14 cellular contexts compared by ENCODE assay signal in the genomic region with DNA sequence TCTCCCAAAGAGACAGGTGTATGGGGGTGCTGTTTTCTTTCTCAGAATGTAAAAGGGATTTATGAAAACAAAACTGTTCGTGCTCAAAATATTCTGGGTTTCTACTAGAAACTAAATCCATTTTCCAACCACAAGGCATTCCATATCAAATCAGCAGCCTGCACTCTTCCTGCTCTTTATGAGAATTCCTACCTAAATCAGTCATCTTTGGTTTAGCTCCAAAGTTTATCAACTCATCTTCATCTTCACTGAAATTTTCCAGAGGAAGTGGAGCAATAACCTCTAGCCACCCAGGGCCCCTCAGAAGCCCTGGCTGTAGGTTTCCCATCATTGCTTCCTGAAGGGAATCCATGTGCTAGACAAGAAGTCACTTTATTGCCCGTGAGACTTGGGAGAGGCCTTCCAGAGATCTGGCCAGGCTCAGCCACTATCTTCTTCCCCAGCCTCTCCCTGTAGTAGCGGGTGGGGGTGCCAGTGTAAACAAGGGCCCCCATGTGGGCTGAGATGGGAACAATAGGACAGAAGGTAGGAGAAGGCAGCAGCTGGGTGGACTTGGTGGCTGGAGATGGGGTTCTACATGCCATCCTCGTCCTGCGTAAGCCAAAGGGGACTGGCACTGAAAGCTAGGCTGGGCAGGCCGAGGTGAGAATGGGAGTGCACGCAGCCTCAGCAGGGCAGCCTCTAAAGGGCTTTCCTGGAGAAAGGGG. TPM values are rescaled to one million over a fixed set of nuclear protein-coding genes. Genes with fewer than 3 reads are reported as not detected.
DNase-seq lines count a peak whose midpoint lies in the region; ATAC-seq and TF ChIP-seq lines count a peak whose summit lies in the region.
"Had no signal": no experiment of that assay in that cellular context is flagged by ENCODE, and none has a peak within 500 bp of the region (broad histone marks: within the 10 kb centered on the region; RNA-seq: fewer than 3 reads in every experiment).

No MANE protein-coding gene starts in this region.

- H3K9me3 Mint-ChIP-seq in HFFc6, result no peaks in the 10 kb centered on the region
- no peaks in the 10 kb centered on the region for H3K9me3 Mint-ChIP-seq in osteocyte (ENCODE audit: unreplicated experiment)

- H3K4me3 Mint-ChIP-seq in HFFc6 (peak overlapping the region; percentile 53), osteocyte (ENCODE audit: unreplicated experiment) (no peak overlapping the region)

- no peaks in the 10 kb centered on the region; the same call in 1 of the 2 replicates for H3K36me3 ChIP-seq in BJ (ENCODE audit: control insufficient read depth, insufficient read depth, low read length)

- CTCF ChIA-PET in BJ (lab: Yijun Ruan, JAX), result interaction anchor here (1.0 to 1.9 kb wide), 5 partner anchors 8 to 323 kb away, joined by 3 to 11 read pairs (median 5); no protein-coding TSS in a partner anchor

- H3K27me3 ChIP-seq in BJ (ENCODE audit: control insufficient read depth, insufficient read depth, low read length), result no peaks in the 10 kb centered on the region
- H3K27me3 ChIP-seq: gastroesophageal sphincter had no signal

- no peak for TF ChIP-seq CTCF in BJ (IDR thresholded peaks at IDR 0.05; ENCODE audit: insufficient read depth, low read depth, low read length)
- no peak for TF ChIP-seq CTCF in HFFc6 (IDR thresholded peaks at IDR 0.05)
- TF ChIP-seq CTCF in osteocyte (IDR thresholded peaks at IDR 0.05), result no peak

- no peaks in the 10 kb centered on the region for H3K36me3 Mint-ChIP-seq in HFFc6 (ENCODE audit: low read depth)
- peaks cover 19% of the 10 kb centered on the region for H3K36me3 Mint-ChIP-seq in osteocyte (ENCODE audit: unreplicated experiment)

- peak; percentile 84 for DNase-seq in BJ (ENCODE audit: low read depth)
- DNase-seq in HFFc6, result peak; percentile 84
- peak; percentile 85 to 88 for DNase-seq in dermis microvascular lymphatic vessel endothelial cell (ENCODE audit: low read depth in 2 of 2)
- DNase-seq in osteocyte (ENCODE audit: extremely low spot score, unreplicated experiment), result peak; percentile 49
- no peak for DNase-seq in NCI-H510A treated with DMSO at 0.1 percent for 48 hours (lab: John Stamatoyannopoulos, UW)
- no peak for DNase-seq in NAMALWA (ENCODE audit: low spot score)
- DNase-seq in activated gamma-delta T cell (lab: John Stamatoyannopoulos, UW), result no peak
- DNase-seq: activated CD4-positive, alpha-beta T cell treated with anti-CD3 and anti-CD28 coated beads for 1 hour; cerebellar nuclear complex; kidney glomerular epithelial cell; NCI-H1694 treated with DMSO at 0.1 percent for 48 hours; NK-92 treated with Interleukin-12 subunit alpha and Interleukin-12 subunit beta, amount 100 ng/mL, for 24 hours had no signal

- H3K27ac Mint-ChIP-seq in HFFc6 (peak overlapping the region; percentile 91), osteocyte (ENCODE audit: unreplicated experiment) (no peak overlapping the region)

- H3K27me3 Mint-ChIP-seq in HFFc6 (ENCODE audit: insufficient read depth), result peaks cover 6% of the 10 kb centered on the region
- no peaks in the 10 kb centered on the region for H3K27me3 Mint-ChIP-seq in osteocyte (ENCODE audit: unreplicated experiment)

- POLR2A ChIA-PET in BJ (lab: Charles Lee), result interaction anchor here (0.7 kb wide), 1 partner anchor 222 kb away, joined by 4 read pairs; no protein-coding TSS in a partner anchor

- H3K4me3 ChIP-seq in BJ (ENCODE audit: low read depth, low read length), result no peak overlapping the region
- H3K4me3 ChIP-seq: gastroesophageal sphincter had no signal

- H3K4me1 Mint-ChIP-seq in HFFc6 (ENCODE audit: low read depth) (peaks cover 31% of the 10 kb centered on the region), osteocyte (ENCODE audit: unreplicated experiment) (peaks cover 2% of the 10 kb centered on the region)

- ATAC-seq in HG03342 (IDR thresholded peaks at IDR 0.05; ENCODE audit: unreplicated experiment), result no peak
- ATAC-seq: gastroesophageal sphincter had no signal

RNA-seq across cellular contexts. Expression of gene ALDH3A1, which starts 22.0 kb away (rescaled TPM):
- polyA plus RNA-seq in BJ (2011; rRNA removed), result 0.11 and 0.20 TPM in 2 replicates
- polyA minus RNA-seq in BJ (2011; rRNA and poly(A)+ RNA removed), result 1.2 TPM in 1 of 2 replicates, not detected in the other
- under 1 TPM in 2 of 6 experiments, not detected in 4; 0.24 to 0.25 TPM for total RNA-seq in HFFc6 (2021; fragmentation: NEBNext Ultra II Directional; extraction: Animal tissue kit (Norgen Biotek cat#: 25700))
- total RNA-seq in dermis microvascular lymphatic vessel endothelial cell (under 0.01 and 0.38 TPM in 2 replicates), osteocyte (0.52 and 1.6 TPM in 2 replicates)

RNA-seq across cellular contexts. Expression of gene SLC47A2, which starts 53.7 kb away (rescaled TPM):
- not detected in 2 replicates for polyA plus RNA-seq in BJ (2011; rRNA removed)
- polyA minus RNA-seq in BJ (2011; rRNA and poly(A)+ RNA removed), result not detected in 2 replicates
- total RNA-seq in HFFc6 (2021; fragmentation: NEBNext Ultra II Directional; extraction: Animal tissue kit (Norgen Biotek cat#: 25700)), result not detected
- total RNA-seq in dermis microvascular lymphatic vessel endothelial cell, result not detected in 2 replicates
- total RNA-seq in osteocyte, result 0.16 and 0.24 TPM in 2 replicates
- total RNA-seq: gastroesophageal sphincter had no signal

Comparison
In these comparisons a context has a peak if more than half of its experiments do, and no peak if none do; other contexts are left out.
1. DNase-seq: peak in BJ (single experiment), HFFc6 (single experiment), dermis microvascular lymphatic vessel endothelial cell (2 of 2) and osteocyte (single experiment); none in NCI-H510A treated with DMSO at 0.1 percent for 48 hours (single experiment), NAMALWA (single experiment) and activated gamma-delta T cell (single experiment).